In genomic region chr10:124541076-124541903, GRCh38 we compare ENCODE assay signal across 24 cellular contexts.
DNase-seq lines count a peak whose midpoint lies in the region; ATAC-seq, FAIRE-seq and TF ChIP-seq lines count a peak whose summit lies in the region.
"Had no signal": no experiment of that assay in that cellular context is flagged by ENCODE, and none has a peak within 500 bp of the region (broad histone marks: within the 10 kb centered on the region; RNA-seq: fewer than 3 reads in every experiment).

No MANE protein-coding gene starts in this region.

- ATAC-seq in SK-N-SH treated with all-trans-retinoic acid at 6 μM for 48 hours = no peak
- no peak for ATAC-seq in K562
- ATAC-seq in psoas muscle = peak in 3 of 4 donors; percentile 28 to 39 (median 30)
- no peak for ATAC-seq in GM21825 (IDR thresholded peaks at IDR 0.05; ENCODE audit: unreplicated experiment)
- ATAC-seq in HG03442 (IDR thresholded peaks at IDR 0.05; ENCODE audit: unreplicated experiment) = no peak

- H3K27me3 ChIP-seq in SK-N-SH (ENCODE audit: insufficient read depth) (no peaks in the 10 kb centered on the region), Karpas-422 (ENCODE audit: low read length) (no peaks in the 10 kb centered on the region), K562 (ENCODE audit: control insufficient read depth in 2 of 2, insufficient read depth in 2 of 2, low read length in 2 of 2) (peaks cover 0 to 17% of the 10 kb centered on the region in 2 experiments; a peak in 2 of 5 replicates), psoas muscle (ENCODE audit: insufficient read depth in 3 of 3, low read length in 2 of 3) (no peaks in the 10 kb centered on the region)

- no peaks in the 10 kb centered on the region for H4K20me1 ChIP-seq in SK-N-SH (ENCODE audit: insufficient read depth)
- H4K20me1 ChIP-seq in Karpas-422 (ENCODE audit: insufficient read depth, low read depth, low read length) = no peaks in the 10 kb centered on the region
- no peaks in the 10 kb centered on the region; the same call in none of the 2 replicates for H4K20me1 ChIP-seq in K562 (replicated peaks; ENCODE audit: control insufficient read depth, insufficient read depth, low read length)

- H3K9me2 ChIP-seq in SK-N-SH (no peaks in the 10 kb centered on the region), Karpas-422 (replicated peaks; ENCODE audit: insufficient read depth, low read length) (no peaks in the 10 kb centered on the region)

- peaks cover 0 to 1% of the 10 kb centered on the region in 2 experiments; a peak in 1 of 4 replicates for H3K4me1 ChIP-seq in SK-N-SH (ENCODE audit: control insufficient read depth in 1 of 2, insufficient read depth in 2 of 2, low read depth in 1 of 2, low read length in 1 of 2)
- peaks cover 98% of the 10 kb centered on the region for H3K4me1 ChIP-seq in Karpas-422 (ENCODE audit: low read length)
- peaks cover 0 to 59% of the 10 kb centered on the region in 2 experiments; a peak in 2 of 5 replicates for H3K4me1 ChIP-seq in K562 (replicated peaks in 1 of 2; ENCODE audit: control insufficient read depth in 2 of 2, insufficient read depth in 2 of 2, low read length in 2 of 2)
- peaks cover 4% of the 10 kb centered on the region for H3K4me1 ChIP-seq in psoas muscle

- H3K4me2 ChIP-seq in SK-N-SH (no peak overlapping the region), Karpas-422 (ENCODE audit: low read depth, low read length, poor library complexity, severe bottlenecking) (peak overlapping the region; percentile 97), K562 (ENCODE audit: insufficient read depth, low read length) (no peak overlapping the region)
- H3K4me2 ChIP-seq: GM23338, PC-9 had no signal

- TF ChIP-seq CTCF in SK-N-SH (IDR thresholded peaks at IDR 0.05) (no peak), K562 (IDR thresholded peaks at IDR 0.05 in 2 of 3, conservative IDR thresholded peaks at IDR 0.05 in 1 of 3; ENCODE audit: insufficient read depth in 2 of 3, low read depth in 1 of 3, low read length in 3 of 3) (no peak), psoas muscle (IDR thresholded peaks at IDR 0.05) (no peak)

- intact Hi-C loops in K562 (cut with micrococcal nuclease) = loop anchor here (10.0 kb wide), 1 partner anchor 134 kb away; no protein-coding TSS in a partner anchor
- intact Hi-C loops in psoas muscle (cut with DNase I) = loop anchor here (2.0 to 5.0 kb wide), 3 partner anchors 26 to 206 kb away; no protein-coding TSS in a partner anchor

- 84% methylated on average over 13 of the region's 23 CpGs for WGBS in SK-N-SH (ENCODE audit: low lambda C conversion rate)
- WGBS in K562 (ENCODE audit: insufficient coverage, low coverage, missing lambda C conversion rate) = 28% methylated on average over 10 of the region's 23 CpGs
- 84 to 90% (median 88%) methylated on average over 23 of the region's 23 CpGs for WGBS in psoas muscle, 3 donors

- TF ChIP-seq POLR2A in K562 (conservative IDR thresholded peaks at IDR 0.05) = no peak

- POLR2A ChIA-PET in SK-N-SH (lab: Yijun Ruan, JAX) = interaction anchor here (1.3 kb wide), 1 partner anchor 200 kb away, joined by 5 read pairs; no protein-coding TSS in a partner anchor
- POLR2A ChIA-PET in K562 (lab: Yijun Ruan, JAX) = interaction anchor here (0.6 kb wide), 1 partner anchor 200 kb away, joined by 3 read pairs; no protein-coding TSS in a partner anchor

- CTCF ChIA-PET in SK-N-SH (lab: Yijun Ruan, JAX) = interaction anchor here (0.7 to 15.3 kb wide), 21 partner anchors 11 to 547 kb away, joined by 3 to 192 read pairs (median 4); partner anchors contain the start of genes ABRAXAS2 and FAM53B
- CTCF ChIA-PET in K562 (lab: Yijun Ruan, JAX; ENCODE audit: low intra/inter-chr PET ratio) = interaction anchor here (1.1 to 2.1 kb wide), 3 partner anchors 200 to 286 kb away, joined by 4 to 15 read pairs (median 14); no protein-coding TSS in a partner anchor

- H2AFZ ChIP-seq in SK-N-SH (ENCODE audit: low read depth) (no peak overlapping the region), Karpas-422 (ENCODE audit: low read length) (no peak overlapping the region), K562 (ENCODE audit: low read depth, low read length) (no peak overlapping the region; the same call in 1 of the 2 replicates)
- H2AFZ ChIP-seq: GM23338, PC-9 had no signal

- H3K9me3 ChIP-seq in SK-N-SH (no peaks in the 10 kb centered on the region), Karpas-422 (ENCODE audit: low read length) (no peaks in the 10 kb centered on the region), K562 (replicated peaks; ENCODE audit: control insufficient read depth, insufficient read depth, low read depth, low read length) (no peaks in the 10 kb centered on the region), psoas muscle (no peaks in the 10 kb centered on the region)

- H3K9me1 ChIP-seq in K562 (ENCODE audit: control insufficient read depth, insufficient read depth, low read length) = no peaks in the 10 kb centered on the region

- DNase-seq in SK-N-SH (peak; percentile 48), Karpas-422 (peak; percentile 94), K562 (ENCODE audit: extremely low read depth in 1 of 4, low spot score in 3 of 4) (peak in 3 of 4 experiments; percentile 11 to 30 (median 21)), psoas muscle (no peak)
- DNase-seq in activated CD8-positive, alpha-beta memory T cell treated with anti-CD3 and anti-CD28 coated beads for 24 hours = no peak
- DNase-seq: 8988T, EL, GF-D8, IMR-90, MV-4-11, NCI-H1694, NCI-H2081, NCI-H2171 treated with DMSO at 0.1 percent for 48 hours, NCI-H526, PC-9, RPMI8226, SHP77 treated with DMSO at 0.1 percent for 48 hours, T-cell had no signal

- no peaks in the 10 kb centered on the region for H3K79me2 ChIP-seq in SK-N-SH (ENCODE audit: insufficient read depth)
- peaks cover 30% of the 10 kb centered on the region for H3K79me2 ChIP-seq in Karpas-422 (ENCODE audit: low read length)
- no peaks in the 10 kb centered on the region for H3K79me2 ChIP-seq in K562 (ENCODE audit: control insufficient read depth, insufficient read depth, low read length)

- BruUV-seq in K562 (replicated peaks; lab: Mats Ljungman, UMichigan) = no TSS peak

- H3K36me3 ChIP-seq in SK-N-SH (replicated peaks in 1 of 2; ENCODE audit: control insufficient read depth in 1 of 2, insufficient read depth in 2 of 2, low read length in 1 of 2) = no peaks in the 10 kb centered on the region
- H3K36me3 ChIP-seq in Karpas-422 (ENCODE audit: insufficient read depth, low read length) = no peaks in the 10 kb centered on the region
- H3K36me3 ChIP-seq in K562 (ENCODE audit: control insufficient read depth, insufficient read depth, low read length) = no peaks in the 10 kb centered on the region
- H3K36me3 ChIP-seq in psoas muscle (ENCODE audit: insufficient read depth in 1 of 2, low read depth in 1 of 2) = no peaks in the 10 kb centered on the region

- no peak for TF ChIP-seq RAD21 in SK-N-SH (IDR thresholded peaks at IDR 0.05; ENCODE audit: low read length)
- no peak for TF ChIP-seq RAD21 in K562 (CRISPR knock-in tag; conservative IDR thresholded peaks at IDR 0.05 in 1 of 2, IDR thresholded peaks at IDR 0.05 in 1 of 2)

- H3F3A ChIP-seq in SK-N-SH (replicated peaks; ENCODE audit: insufficient read depth) = no peaks in the 10 kb centered on the region

- H3K9ac ChIP-seq in SK-N-SH = no peak overlapping the region
- H3K9ac ChIP-seq in Karpas-422 (ENCODE audit: low read length) = peak overlapping the region; percentile 99
- H3K9ac ChIP-seq in K562 (ENCODE audit: insufficient read depth in 1 of 2, low read depth in 2 of 2, low read length in 2 of 2) = no peak overlapping the region

- in situ Hi-C loops in K562 (cut with MboI) = no loop called here

- H3K27ac ChIP-seq in SK-N-SH (ENCODE audit: low read depth in 2 of 2, low read length in 1 of 2) (no peak overlapping the region), Karpas-422 (ENCODE audit: low read length) (peak overlapping the region; percentile 100), K562 (ENCODE audit: extremely low read depth, low read depth, low read length) (no peak overlapping the region), psoas muscle (no peak overlapping the region)
- H3K27ac ChIP-seq: PC-9, SK-N-MC had no signal

- FAIRE-seq in K562 (lab: Jason Lieb, UNC) = no peak
- FAIRE-seq: HTR-8/SVneo had no signal

- TF ChIP-seq EP300 in SK-N-SH (IDR thresholded peaks at IDR 0.05; ENCODE audit: borderline replicate concordance in 1 of 2, low read depth in 1 of 2, low read length in 1 of 2) (no peak), K562 (IDR thresholded peaks at IDR 0.05; ENCODE audit: low read length) (no peak)

- H3K4me3 ChIP-seq in SK-N-SH (ENCODE audit: low read depth in 2 of 2, low read length in 1 of 2) (no peak overlapping the region), Karpas-422 (ENCODE audit: low read length) (peak overlapping the region; percentile 90), K562 (no peak overlapping the region), psoas muscle (no peak overlapping the region)
- H3K4me3 ChIP-seq: GM23338, PC-9, SK-N-MC had no signal

TF ChIP-seq in SK-N-SH, 30 proteins besides CTCF, POLR2A, EP300 and RAD21 (continues in another document):
- TF ChIP-seq ELF1 (IDR thresholded peaks at IDR 0.05) = no peak
- TF ChIP-seq, protein P1, sequence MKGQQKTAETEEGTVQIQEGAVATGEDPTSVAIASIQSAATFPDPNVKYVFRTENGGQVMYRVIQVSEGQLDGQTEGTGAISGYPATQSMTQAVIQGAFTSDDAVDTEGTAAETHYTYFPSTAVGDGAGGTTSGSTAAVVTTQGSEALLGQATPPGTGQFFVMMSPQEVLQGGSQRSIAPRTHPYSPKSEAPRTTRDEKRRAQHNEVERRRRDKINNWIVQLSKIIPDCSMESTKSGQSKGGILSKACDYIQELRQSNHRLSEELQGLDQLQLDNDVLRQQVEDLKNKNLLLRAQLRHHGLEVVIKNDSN (IDR thresholded peaks at IDR 0.05; ENCODE audit: borderline replicate concordance, low read depth) = no peak
- no peak for TF ChIP-seq YY1 (IDR thresholded peaks at IDR 0.05; ENCODE audit: low read depth)

TF ChIP-seq in SK-N-SH treated with all-trans-retinoic acid at 6 μM for 48 hours, 23 proteins besides CTCF, POLR2A, EP300 and RAD21 (continues in another document):
- TF ChIP-seq ZFP30 (CRISPR knock-in tag; IDR thresholded peaks at IDR 0.05) = no peak

TF ChIP-seq in K562, 482 proteins besides CTCF, POLR2A, EP300 and RAD21 (continues in another document):
- TF ChIP-seq JUND (IDR thresholded peaks at IDR 0.05; ENCODE audit: borderline replicate concordance, low read depth, low read length) (0 out of 2 replicates have a peak, but pooled peaks have one; percentile 6), JUND (tag; IDR thresholded peaks at IDR 0.05; ENCODE audit: borderline replicate concordance, low read depth, low read length) (no peak), NFIC (IDR thresholded peaks at IDR 0.05) (peak; percentile 57), ATF7 (IDR thresholded peaks at IDR 0.05) (peak; percentile 60; the same call in 1 of the 2 replicates), ZNF696 (CRISPR knock-in tag; conservative IDR thresholded peaks at IDR 0.05) (no peak), ATF1 (CRISPR knock-in tag; IDR thresholded peaks at IDR 0.05) (no peak), ATF1 (tag; IDR thresholded peaks at IDR 0.05) (peak; percentile 31), ZNF384 (IDR thresholded peaks at IDR 0.05; ENCODE audit: low read depth, low read length) (no peak)

Comparison
In these comparisons a context has a peak if more than half of its experiments do, and no peak if none do; other contexts are left out.
1. DNase-seq: peak in SK-N-SH (single experiment), Karpas-422 (single experiment) and K562 (3 of 4); none in psoas muscle (0 of 2) and activated CD8-positive, alpha-beta memory T cell treated with anti-CD3 and anti-CD28 coated beads for 24 hours (single experiment).
2. ATAC-seq: peak in psoas muscle (3 of 4); none in SK-N-SH treated with all-trans-retinoic acid at 6 μM for 48 hours (single experiment), K562 (single experiment), GM21825 (single experiment) and HG03442 (single experiment).
3. Of the 27 proteins assayed by ChIP-seq in both K562 and SK-N-SH: peak only in K562: NFIC; only in SK-N-SH: none; in both: none; in neither: 25; mixed calls (peak in some experiments, not most) for 1.